17 cellular contexts compared by ENCODE assay signal in the genomic region with DNA sequence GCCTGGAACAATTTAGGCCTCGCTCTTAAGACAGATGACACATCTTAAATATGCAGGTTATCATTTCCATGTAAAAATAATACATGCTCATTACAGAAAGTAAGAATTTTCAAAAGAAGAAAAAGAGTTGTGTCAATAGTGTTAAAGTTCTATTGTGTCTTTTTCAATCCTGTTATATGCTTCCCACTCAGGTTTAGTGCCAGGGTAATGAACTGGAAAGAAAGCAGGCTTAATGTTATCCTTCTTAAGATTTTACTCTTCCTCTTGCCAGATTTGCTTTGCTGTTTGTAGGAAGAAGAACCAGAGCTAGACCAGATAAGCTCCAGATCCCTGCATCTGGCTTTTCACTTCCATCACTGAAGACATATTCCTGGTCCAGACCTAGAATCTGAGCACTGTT.
DNase-seq lines count a peak whose midpoint lies in the region; ATAC-seq and TF ChIP-seq lines count a peak whose summit lies in the region.
"Had no signal": no experiment of that assay in that cellular context is flagged by ENCODE, and none has a peak within 500 bp of the region (broad histone marks: within the 10 kb centered on the region; RNA-seq: fewer than 3 reads in every experiment).

No MANE protein-coding gene starts in this region.

- no peaks in the 10 kb centered on the region for H3K27me3 Mint-ChIP-seq in stimulated activated naive CD8-positive, alpha-beta T cell treated with anti-CD3 and anti-CD28 coated beads, Interleukin-15, Interleukin-2, amounts not matched to agents 100 ng/mL and 50 ng/mL, for 24 hours
- H3K27me3 Mint-ChIP-seq in stimulated activated naive CD8-positive, alpha-beta T cell treated with anti-CD3 and anti-CD28 coated beads, Interleukin-15, amount 100 ng/mL, for 72 hours, result no peaks in the 10 kb centered on the region
- H3K27me3 Mint-ChIP-seq: CD4-positive, CD25-positive, alpha-beta regulatory T cell had no signal

- H3K23ac ChIP-seq in mesenchymal stem cell (ENCODE audit: low read length in 2 of 2), result no peak overlapping the region

- no peak overlapping the region for H2BK120ac ChIP-seq in mesenchymal stem cell (ENCODE audit: low read depth, low read length)

- no peak overlapping the region for H4K91ac ChIP-seq in mesenchymal stem cell (ENCODE audit: low read length)

- H3K36me3 ChIP-seq in mesenchymal stem cell (ENCODE audit: control insufficient read depth in 1 of 2, insufficient read depth in 2 of 2, low read depth in 1 of 2, low read length in 2 of 2) (no peaks in the 10 kb centered on the region), thyroid gland (no peaks in the 10 kb centered on the region)
- H3K36me3 ChIP-seq: BLaER1 treated with 17β-estradiol and CSF1 and Interleukin-3, amounts not matched to agents 10 nM and 100 nM had no signal

- H3K4me1 Mint-ChIP-seq in stimulated activated naive CD8-positive, alpha-beta T cell treated with anti-CD3 and anti-CD28 coated beads, Interleukin-15, Interleukin-2, amounts not matched to agents 100 ng/mL and 50 ng/mL, for 24 hours (ENCODE audit: low read depth), result peaks cover 59% of the 10 kb centered on the region
- H3K4me1 Mint-ChIP-seq in stimulated activated naive CD8-positive, alpha-beta T cell treated with anti-CD3 and anti-CD28 coated beads, Interleukin-15, amount 100 ng/mL, for 72 hours, result peaks cover 33% of the 10 kb centered on the region

- no peak overlapping the region for H3K4me3 Mint-ChIP-seq in stimulated activated naive CD8-positive, alpha-beta T cell treated with anti-CD3 and anti-CD28 coated beads, Interleukin-15, Interleukin-2, amounts not matched to agents 100 ng/mL and 50 ng/mL, for 24 hours
- no peak overlapping the region for H3K4me3 Mint-ChIP-seq in stimulated activated naive CD8-positive, alpha-beta T cell treated with anti-CD3 and anti-CD28 coated beads, Interleukin-15, amount 100 ng/mL, for 72 hours
- H3K4me3 Mint-ChIP-seq: CD4-positive, CD25-positive, alpha-beta regulatory T cell; GM23338; H9 had no signal

- H3K9me3 ChIP-seq in mesenchymal stem cell (ENCODE audit: control insufficient read depth, low read length), result no peaks in the 10 kb centered on the region
- H3K9me3 ChIP-seq in thyroid gland, result no peaks in the 10 kb centered on the region
- H3K9me3 ChIP-seq: BLaER1 treated with 17β-estradiol and CSF1 and Interleukin-3, amounts not matched to agents 10 nM and 100 nM had no signal

- in situ Hi-C loops in GM13977 (cut with MboI; ENCODE audit: low pct_unique_long_range_greater_than_20kb, low sequenced_read_pairs, unreplicated experiment), result no loop called here

- H2BK5ac ChIP-seq in mesenchymal stem cell (ENCODE audit: low read depth, low read length, poor library complexity, severe bottlenecking), result no peak overlapping the region

- no peak overlapping the region for H2BK12ac ChIP-seq in mesenchymal stem cell (ENCODE audit: low read length in 2 of 2)

- ATAC-seq in stimulated activated naive CD8-positive, alpha-beta T cell treated with anti-CD3 and anti-CD28 coated beads, Interleukin-15, amount 100 ng/mL, for 72 hours, result no peak
- ATAC-seq: GM12878, GM23338, HepG2 had no signal

- H2AK5ac ChIP-seq in mesenchymal stem cell (ENCODE audit: low read length, severe bottlenecking), result peak overlapping the region; percentile 38

- intact Hi-C loops in thyroid gland (cut with DNase I), result no loop called here

- H3K4me1 ChIP-seq in mesenchymal stem cell (ENCODE audit: control insufficient read depth, insufficient read depth, low read depth, low read length) (peaks cover 1% of the 10 kb centered on the region), thyroid gland (peaks cover 24 to 26% of the 10 kb centered on the region in 2 donors)
- H3K4me1 ChIP-seq: BLaER1 treated with 17β-estradiol and CSF1 and Interleukin-3, amounts not matched to agents 10 nM and 100 nM had no signal

- H3K4me3 ChIP-seq in mesenchymal stem cell (ENCODE audit: insufficient read depth in 1 of 2, low read depth in 1 of 2, low read length in 2 of 2) (no peak overlapping the region), thyroid gland (replicated peaks in 1 of 3) (no peak overlapping the region)
- H3K4me3 ChIP-seq: BLaER1 treated with 17β-estradiol and CSF1 and Interleukin-3, amounts not matched to agents 10 nM and 100 nM; GM12878; GM23338 had no signal

- no peak overlapping the region for H2AFZ ChIP-seq in mesenchymal stem cell (ENCODE audit: low read depth, low read length)
- H2AFZ ChIP-seq: GM23338 had no signal

- H3K18ac ChIP-seq in mesenchymal stem cell (ENCODE audit: low read depth in 1 of 2, low read length in 2 of 2), result no peak overlapping the region

- no peak overlapping the region for H3K27ac ChIP-seq in mesenchymal stem cell (ENCODE audit: low read length, poor library complexity, severe bottlenecking)
- H3K27ac ChIP-seq in thyroid gland, result peak overlapping the region; percentile 51 to 80 (median 64)
- H3K27ac ChIP-seq: 22Rv1; BLaER1 treated with 17β-estradiol and CSF1 and Interleukin-3, amounts not matched to agents 10 nM and 100 nM had no signal

- H3K14ac ChIP-seq in mesenchymal stem cell (ENCODE audit: low read length in 2 of 2), result no peak overlapping the region

- H3K4ac ChIP-seq in mesenchymal stem cell (ENCODE audit: low read depth in 1 of 2, low read length in 2 of 2), result no peak overlapping the region

- H2BK15ac ChIP-seq in mesenchymal stem cell (ENCODE audit: low read depth, poor library complexity, severe bottlenecking), result no peak overlapping the region

- H3K36me3 Mint-ChIP-seq in stimulated activated naive CD8-positive, alpha-beta T cell treated with anti-CD3 and anti-CD28 coated beads, Interleukin-15, Interleukin-2, amounts not matched to agents 100 ng/mL and 50 ng/mL, for 24 hours (ENCODE audit: low read depth), result peaks cover 5% of the 10 kb centered on the region

- H3K4me2 ChIP-seq in mesenchymal stem cell (ENCODE audit: low read length, poor library complexity, severe bottlenecking), result no peak overlapping the region
- H3K4me2 ChIP-seq: BLaER1 treated with 17β-estradiol and CSF1 and Interleukin-3, amounts not matched to agents 10 nM and 100 nM; GM23338 had no signal

- H3K9me3 Mint-ChIP-seq in stimulated activated naive CD8-positive, alpha-beta T cell treated with anti-CD3 and anti-CD28 coated beads, Interleukin-15, Interleukin-2, amounts not matched to agents 100 ng/mL and 50 ng/mL, for 24 hours, result no peaks in the 10 kb centered on the region
- H3K9me3 Mint-ChIP-seq in stimulated activated naive CD8-positive, alpha-beta T cell treated with anti-CD3 and anti-CD28 coated beads, Interleukin-15, amount 100 ng/mL, for 72 hours, result no peaks in the 10 kb centered on the region
- H3K9me3 Mint-ChIP-seq: GM23338, H9 had no signal

- no peaks in the 10 kb centered on the region for H3K79me1 ChIP-seq in mesenchymal stem cell (replicated peaks; ENCODE audit: low read length, poor library complexity, severe bottlenecking)

- H3K9ac ChIP-seq in mesenchymal stem cell (ENCODE audit: low read length), result no peak overlapping the region
- H3K9ac ChIP-seq: BLaER1 treated with 17β-estradiol and CSF1 and Interleukin-3, amounts not matched to agents 10 nM and 100 nM had no signal

- no CpG with 5 or more reads among the region's 1 CpG for WGBS in mesenchymal stem cell
- WGBS in thyroid gland, 2 donors, result 98% methylated on average over 1 of the region's 1 CpG

- peak; percentile 20 for DNase-seq in DMS79 treated with DMSO at 0.1 percent for 48 hours (lab: John Stamatoyannopoulos, UW)
- DNase-seq in DMS79 (lab: John Stamatoyannopoulos, UW), result no peak
- DNase-seq in stimulated activated naive CD8-positive, alpha-beta T cell treated with anti-CD3 and anti-CD28 coated beads, Interleukin-15, amount 100 ng/mL, for 72 hours, result no peak
- DNase-seq in mesenchymal stem cell, result no peak
- no peak for DNase-seq in thyroid gland
- DNase-seq in germinal center (ENCODE audit: low spot score), result no peak
- DNase-seq in GM13977 (ENCODE audit: low spot score), result no peak
- DNase-seq: ACHN; CD4-positive, CD25-positive, alpha-beta regulatory T cell; DMS53; H9 had no signal

- no peak for TF ChIP-seq POLR2A in thyroid gland (IDR thresholded peaks at IDR 0.05)

- H3K27ac Mint-ChIP-seq in stimulated activated naive CD8-positive, alpha-beta T cell treated with anti-CD3 and anti-CD28 coated beads, Interleukin-15, Interleukin-2, amounts not matched to agents 100 ng/mL and 50 ng/mL, for 24 hours, result peak overlapping the region; percentile 1
- no peak overlapping the region for H3K27ac Mint-ChIP-seq in stimulated activated naive CD8-positive, alpha-beta T cell treated with anti-CD3 and anti-CD28 coated beads, Interleukin-15, amount 100 ng/mL, for 72 hours
- H3K27ac Mint-ChIP-seq: GM23338, H9 had no signal

- H3K27me3 ChIP-seq in mesenchymal stem cell (ENCODE audit: control insufficient read depth in 1 of 2, insufficient read depth in 1 of 2, low read length in 2 of 2), result no peaks in the 10 kb centered on the region
- H3K27me3 ChIP-seq in thyroid gland, result no peaks in the 10 kb centered on the region
- H3K27me3 ChIP-seq: BLaER1 treated with 17β-estradiol and CSF1 and Interleukin-3, amounts not matched to agents 10 nM and 100 nM had no signal

- TF ChIP-seq CTCF in thyroid gland (IDR thresholded peaks at IDR 0.05), result no peak
- TF ChIP-seq CTCF in GM13977 (IDR thresholded peaks at IDR 0.05; ENCODE audit: extremely low read depth, insufficient read depth, missing control alignments), result no peak

- no peak overlapping the region for H4K8ac ChIP-seq in mesenchymal stem cell (ENCODE audit: low read length)
